ENCODE assay signal across 15 cellular contexts in genomic region chr10:59276928-59277327, GRCh38.
A peak's percentile ranks its signal among the peaks of the same experiment; 100 is the strongest.
DNase-seq lines count a peak whose midpoint lies in the region; ATAC-seq and FAIRE-seq lines count a peak whose summit lies in the region.
"Had no signal": no experiment of that assay in that cellular context is flagged by ENCODE, and none has a peak within 500 bp of the region (broad histone marks: within the 10 kb centered on the region; RNA-seq: fewer than 3 reads in every experiment).

No MANE protein-coding gene starts in this region.

- DNase-seq in DMS153 (lab: John Stamatoyannopoulos, UW) (peak; percentile 10), DMS153 treated with DMSO at 0.1 percent for 48 hours (lab: John Stamatoyannopoulos, UW; ENCODE audit: unreplicated experiment) (no peak), NCI-H748 (lab: John Stamatoyannopoulos, UW; ENCODE audit: unreplicated experiment) (peak; percentile 31), NCI-H748 treated with DMSO at 0.1 percent for 48 hours (lab: John Stamatoyannopoulos, UW) (no peak)
- DNase-seq in central memory CD4-positive, alpha-beta T cell: no peak
- DNase-seq: AML-193; CD8-positive, alpha-beta memory T cell; DND-41; GDM1; GOT3 had no signal

- no peak for ATAC-seq in GM21576 (IDR thresholded peaks at IDR 0.05; ENCODE audit: unreplicated experiment)
- ATAC-seq: HepG2 had no signal

- peak; percentile 98 for FAIRE-seq in islet of Langerhans (lab: Jason Lieb, UNC)
- FAIRE-seq: GM12892, HepG2, HTR-8/SVneo had no signal

Comparison
In these comparisons a context has a peak if more than half of its experiments do, and no peak if none do; other contexts are left out.
1. DNase-seq: peak in DMS153 (single experiment) and NCI-H748 (single experiment); none in DMS153 treated with DMSO at 0.1 percent for 48 hours (single experiment), NCI-H748 treated with DMSO at 0.1 percent for 48 hours (single experiment) and central memory CD4-positive, alpha-beta T cell (single experiment).